ENCODE assay signal across 13 cellular contexts in genomic region chr21:44910229-44911065, GRCh38. TPM values are rescaled to one million over a fixed set of nuclear protein-coding genes. Genes with fewer than 3 reads are reported as not detected.
DNase-seq lines count a peak whose midpoint lies in the region; ATAC-seq and TF ChIP-seq lines count a peak whose summit lies in the region.
"Had no signal": no experiment of that assay in that cellular context is flagged by ENCODE, and none has a peak within 500 bp of the region (broad histone marks: within the 10 kb centered on the region; RNA-seq: fewer than 3 reads in every experiment).

No MANE protein-coding gene starts in this region.

- H3K9me3 ChIP-seq in DND-41 (ENCODE audit: insufficient read depth, low read length, severe bottlenecking): no peaks in the 10 kb centered on the region
- H3K9me3 ChIP-seq in naive thymus-derived CD4-positive, alpha-beta T cell (ENCODE audit: control insufficient read depth in 2 of 3, low read length in 3 of 3): no peaks in the 10 kb centered on the region
- H3K9me3 ChIP-seq: thoracic aorta had no signal

- H3K9me3 Mint-ChIP-seq in activated T-helper 1 cell treated with anti-CD3 and anti-CD28 coated beads, Interleukin-12 subunit alpha, Interleukin-12 subunit beta, Interleukin-2, Interleukin-4 antibody, amounts not matched to agents 30 ng/mL and 10 ng/mL and 1 ng/mL, durations not matched to agents 14 hours and 24 hours and 36 hours: no peaks in the 10 kb centered on the region
- peaks cover 0 to 2% (median 0%) of the 10 kb centered on the region in 11 donors for H3K9me3 Mint-ChIP-seq in naive thymus-derived CD4-positive, alpha-beta T cell

- peaks cover 52% of the 10 kb centered on the region for H3K4me1 Mint-ChIP-seq in activated T-helper 1 cell treated with anti-CD3 and anti-CD28 coated beads, Interleukin-12 subunit alpha, Interleukin-12 subunit beta, Interleukin-2, Interleukin-4 antibody, amounts not matched to agents 30 ng/mL and 10 ng/mL and 1 ng/mL, durations not matched to agents 14 hours and 24 hours and 36 hours (ENCODE audit: low read depth)
- peaks cover 44 to 84% (median 59%) of the 10 kb centered on the region in 7 donors for H3K4me1 Mint-ChIP-seq in naive thymus-derived CD4-positive, alpha-beta T cell

- POLR2A ChIA-PET in naive thymus-derived CD4-positive, alpha-beta T cell (lab: Charles Lee): interaction anchor here (0.7 to 17.4 kb wide), 11 partner anchors 10 to 253 kb away, joined by 3 to 569 read pairs (median 5); partner anchors contain the start of genes ITGB2, KRTAP12-3 and PTTG1IP

- TF ChIP-seq CTCF in DND-41 (IDR thresholded peaks at IDR 0.05; ENCODE audit: borderline replicate concordance, extremely low read depth, low read length, poor library complexity, severe bottlenecking): no peak

- H3K36me3 ChIP-seq in DND-41 (ENCODE audit: insufficient read depth, low read length): peaks cover 48% of the 10 kb centered on the region
- peaks cover 7 to 42% (median 24%) of the 10 kb centered on the region in 3 experiments for H3K36me3 ChIP-seq in naive thymus-derived CD4-positive, alpha-beta T cell (ENCODE audit: control insufficient read depth in 2 of 3, insufficient read depth in 3 of 3, low read length in 3 of 3)
- H3K36me3 ChIP-seq: thoracic aorta, WERI-Rb-1 had no signal

- no peak overlapping the region for H2AFZ ChIP-seq in DND-41 (ENCODE audit: low read depth, low read length)

- peaks cover 20% of the 10 kb centered on the region for H4K20me1 ChIP-seq in DND-41 (ENCODE audit: insufficient read depth, low read length)

- peak overlapping the region; percentile 97 for H3K27ac ChIP-seq in DND-41 (ENCODE audit: low read length)
- H3K27ac ChIP-seq in naive thymus-derived CD4-positive, alpha-beta T cell (ENCODE audit: low read depth, low read length): peak overlapping the region; percentile 80
- H3K27ac ChIP-seq: thoracic aorta, WERI-Rb-1 had no signal

- H3K27ac Mint-ChIP-seq in activated T-helper 1 cell treated with anti-CD3 and anti-CD28 coated beads, Interleukin-12 subunit alpha, Interleukin-12 subunit beta, Interleukin-2, Interleukin-4 antibody, amounts not matched to agents 30 ng/mL and 10 ng/mL and 1 ng/mL, durations not matched to agents 14 hours and 24 hours and 36 hours: peak overlapping the region; percentile 90
- H3K27ac Mint-ChIP-seq in naive thymus-derived CD4-positive, alpha-beta T cell: peak overlapping the region; percentile 74 to 98 (median 93)

- intact Hi-C loops in activated T-helper 1 cell treated with anti-CD3 and anti-CD28 coated beads, Interleukin-12 subunit alpha, Interleukin-12 subunit beta, Interleukin-2, Interleukin-4 antibody, amounts not matched to agents 30 ng/mL and 10 ng/mL and 1 ng/mL, durations not matched to agents 14 hours and 24 hours and 36 hours (cut with micrococcal nuclease): loop anchor here (1.0 kb wide), 2 partner anchors 18 to 109 kb away; partner anchors contain the start of gene UBE2G2
- intact Hi-C loops in naive thymus-derived CD4-positive, alpha-beta T cell (cut with micrococcal nuclease): loop anchor here in 1 of 2 donors (1.0 to 5.0 kb wide), 5 partner anchors 17 to 109 kb away; partner anchors contain the start of genes PTTG1IP, SUMO3 and UBE2G2

- H3K4me2 ChIP-seq in DND-41 (ENCODE audit: insufficient read depth, low read length): peak overlapping the region; percentile 61; the same call in 1 of the 2 replicates

- H3K4me3 ChIP-seq in DND-41 (ENCODE audit: low read depth in 1 of 2, low read length in 2 of 2): peak overlapping the region in 1 of 2 experiments; percentile 43; a peak in 1 of 4 replicates
- peak overlapping the region; percentile 49 for H3K4me3 ChIP-seq in naive thymus-derived CD4-positive, alpha-beta T cell (ENCODE audit: low read length)
- H3K4me3 ChIP-seq: thoracic aorta had no signal

- ATAC-seq in DND-41 (ENCODE audit: insufficient read depth, low read depth) (peak; percentile 20; the same call in 1 of the 3 replicates), HG03108 (IDR thresholded peaks at IDR 0.05; ENCODE audit: unreplicated experiment) (no peak)
- no peak for ATAC-seq in naive thymus-derived CD4-positive, alpha-beta T cell

- H3K27me3 ChIP-seq in DND-41 (ENCODE audit: insufficient read depth, low read length, poor library complexity): no peaks in the 10 kb centered on the region
- no peaks in the 10 kb centered on the region for H3K27me3 ChIP-seq in naive thymus-derived CD4-positive, alpha-beta T cell (ENCODE audit: control insufficient read depth in 2 of 2, insufficient read depth in 2 of 2, low read length in 2 of 2)

- peaks cover 52% of the 10 kb centered on the region for H3K4me1 ChIP-seq in DND-41 (ENCODE audit: insufficient read depth, low read length)
- H3K4me1 ChIP-seq in naive thymus-derived CD4-positive, alpha-beta T cell (ENCODE audit: control insufficient read depth in 2 of 2, insufficient read depth in 2 of 2, low read length in 2 of 2): peaks cover 48 to 85% of the 10 kb centered on the region in 2 donors

- DNase-seq in DMS79 treated with DMSO at 0.1 percent for 48 hours (lab: John Stamatoyannopoulos, UW): peak; percentile 33
- no peak for DNase-seq in DMS79 (lab: John Stamatoyannopoulos, UW)
- peak; percentile 62 for DNase-seq in DND-41
- DNase-seq in activated T-helper 1 cell treated with anti-CD3 and anti-CD28 coated beads, Interleukin-12 subunit alpha, Interleukin-12 subunit beta, Interleukin-2, Interleukin-4 antibody, amounts not matched to agents 30 ng/mL and 10 ng/mL and 1 ng/mL, durations not matched to agents 14 hours and 24 hours and 36 hours (ENCODE audit: low spot score): no peak
- DNase-seq in naive thymus-derived CD4-positive, alpha-beta T cell: no peak
- DNase-seq in SIG-M5 treated with dmso at 0.1 percent for 504 hours (lab: John Stamatoyannopoulos, UW; ENCODE audit: unreplicated experiment): no peak
- DNase-seq in nucleus accumbens (lab: John Stamatoyannopoulos, UW): no peak
- DNase-seq: 8988T, HCEC 1CT, retina, WERI-Rb-1 had no signal

- CTCF ChIA-PET in naive thymus-derived CD4-positive, alpha-beta T cell (lab: Charles Lee): interaction anchor here (1.0 to 5.9 kb wide), 8 partner anchors 10 to 22 kb away, joined by 3 to 44 read pairs (median 7); partner anchors contain the start of gene ITGB2

- H3K27me3 Mint-ChIP-seq in activated T-helper 1 cell treated with anti-CD3 and anti-CD28 coated beads, Interleukin-12 subunit alpha, Interleukin-12 subunit beta, Interleukin-2, Interleukin-4 antibody, amounts not matched to agents 30 ng/mL and 10 ng/mL and 1 ng/mL, durations not matched to agents 14 hours and 24 hours and 36 hours (ENCODE audit: insufficient read depth): no peaks in the 10 kb centered on the region
- no peaks in the 10 kb centered on the region for H3K27me3 Mint-ChIP-seq in naive thymus-derived CD4-positive, alpha-beta T cell

- H3K36me3 Mint-ChIP-seq in activated T-helper 1 cell treated with anti-CD3 and anti-CD28 coated beads, Interleukin-12 subunit alpha, Interleukin-12 subunit beta, Interleukin-2, Interleukin-4 antibody, amounts not matched to agents 30 ng/mL and 10 ng/mL and 1 ng/mL, durations not matched to agents 14 hours and 24 hours and 36 hours (ENCODE audit: low read depth): peaks cover 34% of the 10 kb centered on the region
- peaks cover 0 to 32% (median 11%) of the 10 kb centered on the region in 5 donors for H3K36me3 Mint-ChIP-seq in naive thymus-derived CD4-positive, alpha-beta T cell

- peak overlapping the region; percentile 78 for H3K4me3 Mint-ChIP-seq in activated T-helper 1 cell treated with anti-CD3 and anti-CD28 coated beads, Interleukin-12 subunit alpha, Interleukin-12 subunit beta, Interleukin-2, Interleukin-4 antibody, amounts not matched to agents 30 ng/mL and 10 ng/mL and 1 ng/mL, durations not matched to agents 14 hours and 24 hours and 36 hours
- peak overlapping the region; percentile 27 to 91 (median 81) for H3K4me3 Mint-ChIP-seq in naive thymus-derived CD4-positive, alpha-beta T cell

- peaks cover 39% of the 10 kb centered on the region for H3K79me2 ChIP-seq in DND-41 (ENCODE audit: insufficient read depth, low read length)

- H3K9ac ChIP-seq in DND-41 (ENCODE audit: low read depth, low read length): peak overlapping the region; percentile 63

RNA-seq across cellular contexts. Expression of gene ITGB2, which starts 10.3 kb away (rescaled TPM):
- total RNA-seq in activated T-helper 1 cell treated with anti-CD3 and anti-CD28 coated beads, Interleukin-12 subunit alpha, Interleukin-12 subunit beta, Interleukin-2, Interleukin-4 antibody, amounts not matched to agents 30 ng/mL and 10 ng/mL and 1 ng/mL, durations not matched to agents 14 hours and 24 hours and 36 hours: 292 and 294 TPM in 2 replicates
- 100 to 1,000 TPM; 280 to 877 (median 371) TPM for total RNA-seq in naive thymus-derived CD4-positive, alpha-beta T cell
- 100 to 1,000 TPM; 459 to 768 TPM for polyA plus RNA-seq in naive thymus-derived CD4-positive, alpha-beta T cell

RNA-seq across cellular contexts. Expression of gene SLX9, which starts 29.4 kb away (rescaled TPM):
- 83.4 and 84.7 TPM in 2 replicates for total RNA-seq in activated T-helper 1 cell treated with anti-CD3 and anti-CD28 coated beads, Interleukin-12 subunit alpha, Interleukin-12 subunit beta, Interleukin-2, Interleukin-4 antibody, amounts not matched to agents 30 ng/mL and 10 ng/mL and 1 ng/mL, durations not matched to agents 14 hours and 24 hours and 36 hours
- total RNA-seq in naive thymus-derived CD4-positive, alpha-beta T cell: 10 to 100 TPM; 17.8 to 46.4 (median 20.6) TPM
- polyA plus RNA-seq in naive thymus-derived CD4-positive, alpha-beta T cell: 10 to 100 TPM; 13.2 to 14.9 TPM

RNA-seq across cellular contexts. Expression of gene PTTG1IP, which starts 37.0 kb away (rescaled TPM):
- 46.7 and 48.7 TPM in 2 replicates for total RNA-seq in activated T-helper 1 cell treated with anti-CD3 and anti-CD28 coated beads, Interleukin-12 subunit alpha, Interleukin-12 subunit beta, Interleukin-2, Interleukin-4 antibody, amounts not matched to agents 30 ng/mL and 10 ng/mL and 1 ng/mL, durations not matched to agents 14 hours and 24 hours and 36 hours
- 100 to 1,000 TPM in 2 of 5 experiments, 10 to 100 TPM in 3; 83.8 to 122 (median 95.6) TPM for total RNA-seq in naive thymus-derived CD4-positive, alpha-beta T cell
- polyA plus RNA-seq in naive thymus-derived CD4-positive, alpha-beta T cell: 10 to 100 TPM; 60.9 to 79.8 TPM

Comparison
In these comparisons a context has a peak if more than half of its experiments do, and no peak if none do; other contexts are left out.
1. DNase-seq: peak in DMS79 treated with DMSO at 0.1 percent for 48 hours (single experiment) and DND-41 (single experiment); none in DMS79 (single experiment), activated T-helper 1 cell treated with anti-CD3 and anti-CD28 coated beads, Interleukin-12 subunit alpha, Interleukin-12 subunit beta, Interleukin-2, Interleukin-4 antibody, amounts not matched to agents 30 ng/mL and 10 ng/mL and 1 ng/mL, durations not matched to agents 14 hours and 24 hours and 36 hours (single experiment), naive thymus-derived CD4-positive, alpha-beta T cell (0 of 9), SIG-M5 treated with dmso at 0.1 percent for 504 hours (single experiment) and nucleus accumbens (0 of 56).